Comparison of ENCODE assay signal across 8 cellular contexts in genomic region chr17:49677933-49678847, GRCh38. TPM values are rescaled to one million over a fixed set of nuclear protein-coding genes. Genes with fewer than 3 reads are reported as not detected.
DNase-seq lines count a peak whose midpoint lies in the region; ATAC-seq and TF ChIP-seq lines count a peak whose summit lies in the region.

SPOP (minus strand) TSS chr17:49678097; CDS start chr17:49622810, 55,287 bp downstream.

- CTCF ChIA-PET in Panc1 (lab: Charles Lee) = no interaction called here

- H3K27me3 ChIP-seq in Panc1 (ENCODE audit: control insufficient read depth, insufficient read depth, low read length) (no peaks in the 10 kb centered on the region), esophagus (ENCODE audit: control insufficient read depth in 1 of 2, insufficient read depth in 2 of 2, low read length in 2 of 2) (no peaks in the 10 kb centered on the region), muscle layer of colon (ENCODE audit: control insufficient read depth in 1 of 2, insufficient read depth in 2 of 2, low read length in 2 of 2) (no peaks in the 10 kb centered on the region)

- no peaks in the 10 kb centered on the region for H3K9me3 ChIP-seq in Panc1 (ENCODE audit: control insufficient read depth, insufficient read depth, low read depth, low read length)
- no peaks in the 10 kb centered on the region for H3K9me3 ChIP-seq in esophagus (ENCODE audit: control insufficient read depth in 2 of 2, insufficient read depth in 1 of 2, low read depth in 1 of 2, low read length in 1 of 2)
- no peaks in the 10 kb centered on the region for H3K9me3 ChIP-seq in muscle layer of colon (ENCODE audit: low read length)

- TF ChIP-seq CTCF in Panc1 (IDR thresholded peaks at IDR 0.05) = no peak

- in situ Hi-C loops in Panc1 (cut with HindIII; ENCODE audit: low pct_unique_long_range_greater_than_20kb, low sequenced_read_pairs) = no loop called here

- H3K4me1 Mint-ChIP-seq in activated T-cell treated with anti-CD3 and anti-CD28 coated beads, Interleukin-2, amount 50 U/mL, for 4 hours (ENCODE audit: low read depth) = peaks cover 37% of the 10 kb centered on the region

- H3K4me3 ChIP-seq in Panc1 (ENCODE audit: low read depth in 2 of 2, low read length in 2 of 2) = peak within 1 kb of the TSS; percentile 68 to 73
- peak within 1 kb of the TSS; percentile 71 to 82 for H3K4me3 ChIP-seq in esophagus (ENCODE audit: low read depth in 1 of 2, low read length in 2 of 2)
- H3K4me3 ChIP-seq in muscle layer of colon (ENCODE audit: low read depth in 1 of 2, low read length in 2 of 2) = peak within 1 kb of the TSS; percentile 71 to 82

- BruUV-seq in Panc1 (replicated peaks; lab: Mats Ljungman, UMichigan) = no TSS peak

- H3K27ac ChIP-seq in Panc1 (ENCODE audit: low read length) (peak within 1 kb of the TSS; percentile 99), esophagus (ENCODE audit: low read depth in 2 of 2, low read length in 1 of 2) (peak within 1 kb of the TSS; percentile 99), muscle layer of colon (ENCODE audit: low read depth, low read length) (peak within 1 kb of the TSS; percentile 97)

- peak; percentile 98 for DNase-seq in DMS153 (lab: John Stamatoyannopoulos, UW)
- peak; percentile 95 for DNase-seq in KG1 (lab: John Stamatoyannopoulos, UW)
- DNase-seq in Panc1 (ENCODE audit: low read depth, low spot score) = peak; percentile 92
- peak; percentile 99 for DNase-seq in activated T-cell treated with anti-CD3 and anti-CD28 coated beads, Interleukin-2, amount 50 U/mL, for 4 hours
- DNase-seq in stimulated activated CD8-positive, alpha-beta memory T cell treated with anti-CD3 and anti-CD28 coated beads, Interleukin-7, amount 100 ng/mL, for 24 hours (ENCODE audit: low read depth) = peak; percentile 97

- ATAC-seq in GM21717 (IDR thresholded peaks at IDR 0.05; ENCODE audit: unreplicated experiment) (peak; percentile 53), Panc1 (peak; percentile 97)
- peak; percentile 94 to 96 for ATAC-seq in activated T-cell treated with anti-CD3 and anti-CD28 coated beads, Interleukin-2, amount 50 U/mL, for 4 hours

- H3K9me3 Mint-ChIP-seq in activated T-cell treated with anti-CD3 and anti-CD28 coated beads, Interleukin-2, amount 50 U/mL, for 4 hours = no peaks in the 10 kb centered on the region

- no peaks in the 10 kb centered on the region for H3K27me3 Mint-ChIP-seq in activated T-cell treated with anti-CD3 and anti-CD28 coated beads, Interleukin-2, amount 50 U/mL, for 4 hours (ENCODE audit: low read depth)

- intact Hi-C loops in Panc1 (cut with micrococcal nuclease; ENCODE audit: unreplicated experiment) = no loop called here

- peak within 1 kb of the TSS; percentile 80 for H3K9ac ChIP-seq in muscle layer of colon (ENCODE audit: low read length)

- POLR2A ChIA-PET in Panc1 (lab: Charles Lee) = interaction anchor here (0.7 kb wide), 2 partner anchors 140 to 322 kb away, joined by 3 to 5 read pairs; no protein-coding TSS in a partner anchor

- H3K4me3 Mint-ChIP-seq in activated T-cell treated with anti-CD3 and anti-CD28 coated beads, Interleukin-2, amount 50 U/mL, for 4 hours = peak within 1 kb of the TSS; percentile 87

- 15 to 17% methylated on average over 51 of the region's 53 CpGs for WGBS in esophagus, 2 donors

- H3K4me1 ChIP-seq in Panc1 (ENCODE audit: control insufficient read depth, insufficient read depth, low read length) = peaks cover 9% of the 10 kb centered on the region
- peaks cover 0 to 4% of the 10 kb centered on the region in 2 donors for H3K4me1 ChIP-seq in esophagus (ENCODE audit: control insufficient read depth in 2 of 2, insufficient read depth in 2 of 2, low read length in 1 of 2)
- H3K4me1 ChIP-seq in muscle layer of colon (ENCODE audit: insufficient read depth, low read length) = peaks cover 20% of the 10 kb centered on the region

- peaks cover 14% of the 10 kb centered on the region for H3K36me3 Mint-ChIP-seq in activated T-cell treated with anti-CD3 and anti-CD28 coated beads, Interleukin-2, amount 50 U/mL, for 4 hours (ENCODE audit: insufficient read depth)

- H3K36me3 ChIP-seq in Panc1 (ENCODE audit: control insufficient read depth, insufficient read depth, low read length) (peaks cover 7% of the 10 kb centered on the region; the same call in 1 of the 2 replicates), esophagus (ENCODE audit: control insufficient read depth in 2 of 2, insufficient read depth in 2 of 2, low read length in 1 of 2) (no peaks in the 10 kb centered on the region), muscle layer of colon (ENCODE audit: insufficient read depth, low read length) (no peaks in the 10 kb centered on the region)

RNA-seq across cellular contexts. Expression of gene SPOP, which starts in this region (rescaled TPM):
- 58.0 TPM for total RNA-seq in Panc1 (2021; ENCODE audit: unreplicated experiment)
- 46.6 TPM for polyA plus RNA-seq in Panc1 (2012; ENCODE audit: insufficient read length)
- total RNA-seq in activated T-cell treated with anti-CD3 and anti-CD28 coated beads, Interleukin-2, amount 50 U/mL, for 4 hours = 10 to 100 TPM; 61.4 to 78.1 (median 71.9) TPM
- polyA plus RNA-seq in esophagus = 10 to 100 TPM; 15.1 to 22.6 TPM

Comparison
In these comparisons a context has a peak if more than half of its experiments do, and no peak if none do; other contexts are left out.
1. Peak in every context shown above with its lines: DNase-seq, ATAC-seq, H3K4me3 ChIP-seq and H3K27ac ChIP-seq.